ENCODE assay signal across 25 cellular contexts in genomic region chr12:47729233-47729632, GRCh38. TPM values are rescaled to one million over a fixed set of nuclear protein-coding genes. Genes with fewer than 3 reads are reported as not detected.
DNase-seq lines count a peak whose midpoint lies in the region; ATAC-seq and TF ChIP-seq lines count a peak whose summit lies in the region.
"Had no signal": no experiment of that assay in that cellular context is flagged by ENCODE, and none has a peak within 500 bp of the region (broad histone marks: within the 10 kb centered on the region; RNA-seq: fewer than 3 reads in every experiment).

No MANE protein-coding gene starts in this region.

- no peak overlapping the region for H3K9ac ChIP-seq in PC-3 (ENCODE audit: low read length)
- H3K9ac ChIP-seq in neural progenitor cell: no peak overlapping the region

- intact Hi-C loops in PC-3 (cut with micrococcal nuclease): no loop called here

- H3K36me3 ChIP-seq in PC-3 (ENCODE audit: low read depth, low read length) (no peaks in the 10 kb centered on the region), neural progenitor cell (no peaks in the 10 kb centered on the region)
- H3K36me3 ChIP-seq: BE2C, HAP-1, Peyer's patch, sigmoid colon had no signal

- H3K4me3 ChIP-seq in PC-3 (ENCODE audit: low read length) (no peak overlapping the region), fibroblast of the aortic adventitia (ENCODE audit: low read depth, low read length) (no peak overlapping the region), neural progenitor cell (no peak overlapping the region)
- H3K4me3 ChIP-seq: HAP-1, Peyer's patch, sigmoid colon had no signal

- no peak overlapping the region for H3K27ac ChIP-seq in PC-3 (ENCODE audit: low read length)
- no peak overlapping the region for H3K27ac ChIP-seq in neural progenitor cell
- H3K27ac ChIP-seq: HL-60, neutrophil, Peyer's patch, sigmoid colon had no signal

- H3K79me2 ChIP-seq in PC-3 (ENCODE audit: low read length): no peaks in the 10 kb centered on the region
- H3K79me2 ChIP-seq in neural progenitor cell (ENCODE audit: low read depth): no peaks in the 10 kb centered on the region

- no peak for ATAC-seq in PC-3
- no peak for ATAC-seq in HG03045 (IDR thresholded peaks at IDR 0.05; ENCODE audit: unreplicated experiment)
- ATAC-seq in GM21447 (IDR thresholded peaks at IDR 0.05; ENCODE audit: unreplicated experiment): no peak
- ATAC-seq: activated CD8-positive, alpha-beta memory T cell treated with anti-CD3 and anti-CD28 coated beads, Interleukin-2, amount 10 ng/mL, durations not matched to agents 7 days and 5 days had no signal

- BruUV-seq in PC-3 (replicated peaks; lab: Mats Ljungman, UMichigan): no TSS peak

- no peaks in the 10 kb centered on the region for H3K9me2 ChIP-seq in PC-3 (replicated peaks; ENCODE audit: low read length)

- H3F3A ChIP-seq in PC-3 (ENCODE audit: low read length, unreplicated experiment): no peaks in the 10 kb centered on the region
- H3F3A ChIP-seq in neural progenitor cell (ENCODE audit: low read depth): no peaks in the 10 kb centered on the region

- H3K27me3 ChIP-seq in PC-3 (ENCODE audit: low read length): no peaks in the 10 kb centered on the region
- no peaks in the 10 kb centered on the region for H3K27me3 ChIP-seq in neural progenitor cell
- H3K27me3 ChIP-seq: BE2C, neutrophil, Peyer's patch, sigmoid colon had no signal

- H4K20me1 ChIP-seq in PC-3 (ENCODE audit: low read length) (no peaks in the 10 kb centered on the region), neural progenitor cell (ENCODE audit: low read depth) (no peaks in the 10 kb centered on the region)

- H3K4me2 ChIP-seq in PC-3 (ENCODE audit: low read length) (peak overlapping the region; percentile 49; the same call in 1 of the 2 replicates), neural progenitor cell (no peak overlapping the region)

- H3K4me3 Mint-ChIP-seq in neural progenitor cell: no peak overlapping the region
- H3K4me3 Mint-ChIP-seq: activated B cell treated with CpG ODN at 0.5 μM for 24 hours; activated CD8-positive, alpha-beta memory T cell treated with anti-CD3 and anti-CD28 coated beads, Interleukin-2, amount 10 ng/mL, durations not matched to agents 7 days and 5 days; brain; type B pancreatic cell had no signal

- TF ChIP-seq CTCF in PC-3 (conservative IDR thresholded peaks at IDR 0.05; ENCODE audit: low read depth, low read length) (no peak), fibroblast of the aortic adventitia (IDR thresholded peaks at IDR 0.05; ENCODE audit: insufficient read depth, low read length) (no peak), neural progenitor cell (IDR thresholded peaks at IDR 0.05) (no peak)

- peak overlapping the region; percentile 54 for H3K27ac Mint-ChIP-seq in neural progenitor cell
- H3K27ac Mint-ChIP-seq: activated B cell treated with CpG ODN at 0.5 μM for 24 hours; activated CD8-positive, alpha-beta memory T cell treated with anti-CD3 and anti-CD28 coated beads, Interleukin-2, amount 10 ng/mL, durations not matched to agents 7 days and 5 days had no signal

- H2AFZ ChIP-seq in PC-3 (ENCODE audit: low read length) (no peak overlapping the region), neural progenitor cell (replicated peaks) (no peak overlapping the region)

- DNase-seq in EL (peak; percentile 91), PC-3 (peak; percentile 49), fibroblast of the aortic adventitia (ENCODE audit: low read depth) (peak; percentile 45), neural progenitor cell (ENCODE audit: low spot score) (no peak), NCI-H82 treated with DMSO at 0.1 percent for 48 hours (lab: John Stamatoyannopoulos, UW; ENCODE audit: unreplicated experiment) (no peak), NCI-H2029 (lab: John Stamatoyannopoulos, UW) (no peak)
- DNase-seq: activated B cell treated with CpG ODN at 0.5 μM for 24 hours; activated CD8-positive, alpha-beta memory T cell treated with anti-CD3 and anti-CD28 coated beads, Interleukin-2, amount 10 ng/mL, durations not matched to agents 7 days and 5 days; activated naive CD4-positive, alpha-beta T cell treated with Interleukin-2 at 50 U/mL for 16 hours; BE2C; DMS79; foreskin melanocyte; Kasumi-1; NCI-H187; NCI-H526; sigmoid colon; stimulated activated CD4-positive, alpha-beta T cell treated with anti-CD3 and anti-CD28 coated beads, Interleukin-4, amount 100 ng/mL, for 4 hours had no signal

- H3K4me1 ChIP-seq in PC-3 (ENCODE audit: insufficient read depth, low read length) (peaks cover 22% of the 10 kb centered on the region), neural progenitor cell (no peaks in the 10 kb centered on the region)
- H3K4me1 ChIP-seq: BE2C, HAP-1, Peyer's patch, sigmoid colon had no signal

- POLR2A ChIA-PET in PC-3 (lab: Charles Lee; ENCODE audit: unreplicated experiment): no interaction called here

- CTCF ChIA-PET in PC-3 (lab: Charles Lee): no interaction called here

- H3K36me3 Mint-ChIP-seq in neural progenitor cell: no peaks in the 10 kb centered on the region
- H3K36me3 Mint-ChIP-seq: activated CD8-positive, alpha-beta memory T cell treated with anti-CD3 and anti-CD28 coated beads, Interleukin-2, amount 10 ng/mL, durations not matched to agents 7 days and 5 days; brain; type B pancreatic cell had no signal

- H3K9me3 Mint-ChIP-seq in neural progenitor cell: no peaks in the 10 kb centered on the region
- H3K9me3 Mint-ChIP-seq: activated B cell treated with CpG ODN at 0.5 μM for 24 hours, brain, type B pancreatic cell had no signal

- no peaks in the 10 kb centered on the region for H3K9me3 ChIP-seq in PC-3 (ENCODE audit: low read length)
- H3K9me3 ChIP-seq in neural progenitor cell (ENCODE audit: low read depth): no peaks in the 10 kb centered on the region
- H3K9me3 ChIP-seq: BE2C, HAP-1, neutrophil, Peyer's patch, sigmoid colon had no signal

- H3K4me1 Mint-ChIP-seq in neural progenitor cell: peaks cover 2% of the 10 kb centered on the region

- peaks cover 4% of the 10 kb centered on the region for H3K27me3 Mint-ChIP-seq in neural progenitor cell (ENCODE audit: insufficient read depth, low read depth)
- H3K27me3 Mint-ChIP-seq: activated B cell treated with CpG ODN at 0.5 μM for 24 hours; activated CD8-positive, alpha-beta memory T cell treated with anti-CD3 and anti-CD28 coated beads, Interleukin-2, amount 10 ng/mL, durations not matched to agents 7 days and 5 days; type B pancreatic cell had no signal

RNA-seq across cellular contexts. Expression of gene ENDOU, which starts 3.9 kb away (rescaled TPM):
- total RNA-seq in PC-3 (2014; rRNA removed): not detected in 2 replicates
- 0.36 TPM in 1 of 2 replicates, not detected in the other for total RNA-seq in fibroblast of the aortic adventitia (ENCODE audit: low replicate concordance)
- not detected in 2 replicates for total RNA-seq in neural progenitor cell (ENCODE audit: low replicate concordance)
- total RNA-seq: activated CD8-positive, alpha-beta memory T cell treated with anti-CD3 and anti-CD28 coated beads, Interleukin-2, amount 10 ng/mL, durations not matched to agents 7 days and 5 days; Peyer's patch had no signal

RNA-seq across cellular contexts. Expression of gene RPAP3, which starts 23.4 kb away (rescaled TPM):
- total RNA-seq in PC-3 (2014; rRNA removed) (20.3 and 22.1 TPM in 2 replicates), fibroblast of the aortic adventitia (ENCODE audit: low replicate concordance) (15.7 and 25.7 TPM in 2 replicates), neural progenitor cell (ENCODE audit: low replicate concordance) (42.7 and 61.9 TPM in 2 replicates)

RNA-seq across cellular contexts. Expression of gene RAPGEF3, which starts 29.4 kb away (rescaled TPM):
- total RNA-seq in PC-3 (2014; rRNA removed) (6.7 and 9.3 TPM in 2 replicates), fibroblast of the aortic adventitia (ENCODE audit: low replicate concordance) (5.2 and 16.6 TPM in 2 replicates), neural progenitor cell (ENCODE audit: low replicate concordance) (0.58 and 1.2 TPM in 2 replicates)

RNA-seq across cellular contexts. Expression of gene SLC48A1, which starts 43.8 kb away (rescaled TPM):
- 21.4 and 22.3 TPM in 2 replicates for total RNA-seq in PC-3 (2014; rRNA removed)
- 22.0 and 25.1 TPM in 2 replicates for total RNA-seq in fibroblast of the aortic adventitia (ENCODE audit: low replicate concordance)
- 8.3 and 16.7 TPM in 2 replicates for total RNA-seq in neural progenitor cell (ENCODE audit: low replicate concordance)

Comparison
In these comparisons a context has a peak if more than half of its experiments do, and no peak if none do; other contexts are left out.
1. DNase-seq: peak in EL (single experiment), PC-3 (single experiment) and fibroblast of the aortic adventitia (single experiment); none in neural progenitor cell (single experiment), NCI-H82 treated with DMSO at 0.1 percent for 48 hours (single experiment) and NCI-H2029 (single experiment).